In the genomic region with DNA sequence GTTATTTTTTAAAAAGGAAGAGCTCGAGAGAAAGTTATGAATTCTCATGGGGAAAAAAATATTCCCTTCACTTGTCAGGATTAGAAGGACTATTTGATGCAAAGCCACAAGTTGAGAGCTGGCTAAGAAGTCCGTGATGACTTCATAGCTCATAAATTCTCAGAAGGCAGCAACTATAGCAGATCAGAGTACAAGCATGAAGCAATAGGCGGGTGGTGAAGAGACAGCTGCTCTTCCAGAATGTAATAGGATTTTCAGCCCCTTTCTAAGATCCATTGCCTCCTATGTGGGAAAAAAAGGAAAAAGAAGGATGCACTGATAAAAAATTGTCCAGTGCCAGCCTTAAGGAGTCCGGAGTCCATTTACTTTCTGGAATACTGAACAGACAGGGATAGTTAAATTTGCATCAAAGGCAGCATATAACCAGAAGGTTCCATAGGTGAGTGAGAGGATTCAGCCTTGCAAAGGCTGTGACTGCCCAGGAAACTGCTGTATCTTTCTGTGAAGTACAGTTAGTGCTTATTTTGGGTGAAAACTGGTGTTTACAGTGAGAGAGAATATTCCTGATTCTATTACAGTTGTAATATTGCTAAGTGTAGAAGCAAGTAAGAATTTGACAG, we compare ENCODE assay signal across 10 cellular contexts.
DNase-seq lines count a peak whose midpoint lies in the region; ATAC-seq and TF ChIP-seq lines count a peak whose summit lies in the region.
"Had no signal": no experiment of that assay in that cellular context is flagged by ENCODE, and none has a peak within 500 bp of the region (broad histone marks: within the 10 kb centered on the region; RNA-seq: fewer than 3 reads in every experiment).

No MANE protein-coding gene starts in this region.

- RAD21 ChIA-PET in HCT116 (lab: Charles Lee; ENCODE audit: low non-redundant PET in 1 of 2, low total read pairs in 2 of 2, uncharacterized antibody in 2 of 2, unreplicated experiment in 2 of 2): no interaction called here

- H3K9ac ChIP-seq in HCT116 (ENCODE audit: low read length) (peak overlapping the region; percentile 55), adipocyte (ENCODE audit: low read length) (no peak overlapping the region)

- H3K4me3 Mint-ChIP-seq in stimulated activated memory B cell treated with anti-CD40 and anti-IgM and Interleukin-4, amounts not matched to agents 10 μg/mL and 1 μg/mL and 100 μg/mL, for 72 hours: no peak overlapping the region
- no peak overlapping the region for H3K4me3 Mint-ChIP-seq in activated CD4-positive, alpha-beta memory T cell treated with anti-CD3 and anti-CD28 coated beads for 36 hours
- H3K4me3 Mint-ChIP-seq in effector memory CD8-positive, alpha-beta T cell: no peak overlapping the region

- no peaks in the 10 kb centered on the region for H3K27me3 Mint-ChIP-seq in stimulated activated memory B cell treated with anti-CD40 and anti-IgM and Interleukin-4, amounts not matched to agents 10 μg/mL and 1 μg/mL and 100 μg/mL, for 72 hours
- H3K27me3 Mint-ChIP-seq in activated CD4-positive, alpha-beta memory T cell treated with anti-CD3 and anti-CD28 coated beads for 36 hours: no peaks in the 10 kb centered on the region
- no peaks in the 10 kb centered on the region for H3K27me3 Mint-ChIP-seq in effector memory CD8-positive, alpha-beta T cell

- in situ Hi-C loops in GM13977 (cut with MboI; ENCODE audit: low pct_unique_long_range_greater_than_20kb, low sequenced_read_pairs, unreplicated experiment): no loop called here

- intact Hi-C loops in HCT116 (cut with micrococcal nuclease): loop anchor here (2.0 kb wide), 1 partner anchor 930 kb away; the partner anchor contains the start of gene ALCAM
- intact Hi-C loops in activated CD4-positive, alpha-beta memory T cell treated with anti-CD3 and anti-CD28 coated beads for 36 hours (cut with micrococcal nuclease): no loop called here

- H3K79me2 ChIP-seq in HCT116 (ENCODE audit: insufficient read depth, low read length) (peaks cover 84% of the 10 kb centered on the region), hepatocyte (no peaks in the 10 kb centered on the region)

- no peaks in the 10 kb centered on the region for H3K9me3 Mint-ChIP-seq in stimulated activated memory B cell treated with anti-CD40 and anti-IgM and Interleukin-4, amounts not matched to agents 10 μg/mL and 1 μg/mL and 100 μg/mL, for 72 hours
- H3K9me3 Mint-ChIP-seq in activated CD4-positive, alpha-beta memory T cell treated with anti-CD3 and anti-CD28 coated beads for 36 hours: no peaks in the 10 kb centered on the region
- peaks cover 0 to 2% of the 10 kb centered on the region in 2 donors for H3K9me3 Mint-ChIP-seq in effector memory CD8-positive, alpha-beta T cell

- H3K4me2 ChIP-seq in HCT116 (ENCODE audit: low read length): peak overlapping the region; percentile 70
- H3K4me2 ChIP-seq in hepatocyte: peak overlapping the region; percentile 26

- peaks cover 46 to 72% of the 10 kb centered on the region in 2 experiments for H3K4me1 ChIP-seq in HCT116 (ENCODE audit: control insufficient read depth in 1 of 2, insufficient read depth in 2 of 2, low read length in 2 of 2)
- H3K4me1 ChIP-seq in adipocyte (ENCODE audit: control insufficient read depth, insufficient read depth, low read length): peaks cover 12% of the 10 kb centered on the region
- H3K4me1 ChIP-seq in hepatocyte (ENCODE audit: insufficient read depth): no peaks in the 10 kb centered on the region
- H3K4me1 ChIP-seq: upper lobe of right lung had no signal

- TF ChIP-seq RAD21 in HCT116 (IDR thresholded peaks at IDR 0.05; ENCODE audit: low read depth): 0 out of 2 replicates have a peak, but pooled peaks have one; percentile 6

- peak; percentile 38 for DNase-seq in HCT116 (ENCODE audit: low read depth, low spot score)
- peak; percentile 92 for DNase-seq in adipocyte (ENCODE audit: low read depth)
- DNase-seq in hepatocyte (ENCODE audit: low spot score): peak; percentile 45
- DNase-seq in activated CD4-positive, alpha-beta memory T cell treated with anti-CD3 and anti-CD28 coated beads for 36 hours: no peak
- no peak for DNase-seq in effector memory CD8-positive, alpha-beta T cell
- no peak for DNase-seq in GM13977 (ENCODE audit: low spot score)
- DNase-seq: activated CD4-positive, alpha-beta T cell treated with anti-CD3 and anti-CD28 coated beads for 4 hours; upper lobe of right lung had no signal

- ATAC-seq in HCT116: peak; percentile 82
- ATAC-seq in stimulated activated memory B cell treated with anti-CD40 and anti-IgM and Interleukin-4, amounts not matched to agents 10 μg/mL and 1 μg/mL and 100 μg/mL, for 72 hours: no peak
- ATAC-seq in effector memory CD8-positive, alpha-beta T cell (replicated peaks): no peak
- ATAC-seq in HG02610 (IDR thresholded peaks at IDR 0.05; ENCODE audit: unreplicated experiment): no peak
- ATAC-seq: upper lobe of right lung had no signal

- TF ChIP-seq POLR2A in HCT116 (IDR thresholded peaks at IDR 0.05; ENCODE audit: borderline replicate concordance, extremely low read depth, insufficient read depth, insufficient read length): no peak

- H2AFZ ChIP-seq in HCT116 (ENCODE audit: low read depth, low read length, poor library complexity, severe bottlenecking): no peak overlapping the region
- H2AFZ ChIP-seq in hepatocyte: no peak overlapping the region

- H3K27me3 ChIP-seq in HCT116 (ENCODE audit: insufficient read depth, low read length): no peaks in the 10 kb centered on the region
- H3K27me3 ChIP-seq in adipocyte (replicated peaks; ENCODE audit: control insufficient read depth, insufficient read depth, low read length): no peaks in the 10 kb centered on the region
- no peaks in the 10 kb centered on the region for H3K27me3 ChIP-seq in hepatocyte
- H3K27me3 ChIP-seq: upper lobe of right lung had no signal

- H3K27ac ChIP-seq in HCT116 (ENCODE audit: low read depth, low read length) (peak overlapping the region; percentile 61), hepatocyte (peak overlapping the region; percentile 5)
- H3K27ac ChIP-seq: upper lobe of right lung had no signal

- H3K4me3 ChIP-seq in HCT116 (replicated peaks in 1 of 2; ENCODE audit: low read depth in 1 of 2, low read length in 2 of 2): peak overlapping the region in 1 of 2 experiments; percentile 26; a peak in 2 of 4 replicates
- peak overlapping the region; percentile 64 for H3K4me3 ChIP-seq in adipocyte (ENCODE audit: low read length)
- no peak overlapping the region for H3K4me3 ChIP-seq in hepatocyte
- H3K4me3 ChIP-seq: upper lobe of right lung had no signal

- H3K9me3 ChIP-seq in HCT116 (ENCODE audit: control insufficient read depth in 1 of 2, insufficient read depth in 1 of 2, low read depth in 1 of 2, low read length in 2 of 2): no peaks in the 10 kb centered on the region
- H3K9me3 ChIP-seq in adipocyte (ENCODE audit: control insufficient read depth, low read length): peaks cover 3% of the 10 kb centered on the region
- no peaks in the 10 kb centered on the region for H3K9me3 ChIP-seq in hepatocyte (ENCODE audit: low read depth)
- H3K9me3 ChIP-seq: upper lobe of right lung had no signal

- H4K20me1 ChIP-seq in HCT116 (ENCODE audit: insufficient read depth) (no peaks in the 10 kb centered on the region; the same call in 1 of the 2 replicates), hepatocyte (ENCODE audit: insufficient read depth, poor library complexity, severe bottlenecking) (no peaks in the 10 kb centered on the region)

- TF ChIP-seq CTCF in HCT116 (IDR thresholded peaks at IDR 0.05 in 2 of 3, conservative IDR thresholded peaks at IDR 0.05 in 1 of 3; ENCODE audit: borderline replicate concordance in 1 of 3, insufficient read depth in 1 of 3, low read depth in 2 of 3, low read length in 2 of 3) (no peak), hepatocyte (IDR thresholded peaks at IDR 0.05; ENCODE audit: poor library complexity) (no peak), GM13977 (IDR thresholded peaks at IDR 0.05; ENCODE audit: extremely low read depth, insufficient read depth, missing control alignments) (no peak)

- 39% methylated on average over 4 of the region's 4 CpGs for WGBS in hepatocyte (ENCODE audit: low lambda C conversion rate, missing lambda C conversion rate)

- POLR2A ChIA-PET in HCT116 (lab: Charles Lee): interaction anchor here (1.1 to 1.3 kb wide), 2 partner anchors 9 to 931 kb away, joined by 4 to 6 read pairs; no protein-coding TSS in a partner anchor
- POLR2A ChIA-PET in activated CD4-positive, alpha-beta memory T cell treated with anti-CD3 and anti-CD28 coated beads for 36 hours (lab: Charles Lee): no interaction called here

- BruUV-seq in HCT116 (replicated peaks; lab: Mats Ljungman, UMichigan): no TSS peak

- peaks cover 26% of the 10 kb centered on the region for H3K4me1 Mint-ChIP-seq in stimulated activated memory B cell treated with anti-CD40 and anti-IgM and Interleukin-4, amounts not matched to agents 10 μg/mL and 1 μg/mL and 100 μg/mL, for 72 hours
- H3K4me1 Mint-ChIP-seq in activated CD4-positive, alpha-beta memory T cell treated with anti-CD3 and anti-CD28 coated beads for 36 hours (ENCODE audit: low read depth): no peaks in the 10 kb centered on the region
- no peaks in the 10 kb centered on the region for H3K4me1 Mint-ChIP-seq in effector memory CD8-positive, alpha-beta T cell (ENCODE audit: low read depth in 2 of 2)

- H3K9me2 ChIP-seq in HCT116 (ENCODE audit: insufficient read depth) (no peaks in the 10 kb centered on the region), hepatocyte (replicated peaks; ENCODE audit: insufficient read depth) (no peaks in the 10 kb centered on the region)

- H3K36me3 ChIP-seq in HCT116 (ENCODE audit: control insufficient read depth in 1 of 2, insufficient read depth in 2 of 2, low read length in 2 of 2) (peaks cover 0 to 23% of the 10 kb centered on the region in 2 experiments; a peak in 1 of 4 replicates), adipocyte (ENCODE audit: control insufficient read depth, insufficient read depth, low read length, severe bottlenecking) (no peaks in the 10 kb centered on the region), hepatocyte (replicated peaks; ENCODE audit: insufficient read depth, low read depth) (no peaks in the 10 kb centered on the region)
- H3K36me3 ChIP-seq: upper lobe of right lung had no signal

- H3K36me3 Mint-ChIP-seq in stimulated activated memory B cell treated with anti-CD40 and anti-IgM and Interleukin-4, amounts not matched to agents 10 μg/mL and 1 μg/mL and 100 μg/mL, for 72 hours: peaks cover 11% of the 10 kb centered on the region
- H3K36me3 Mint-ChIP-seq in activated CD4-positive, alpha-beta memory T cell treated with anti-CD3 and anti-CD28 coated beads for 36 hours: no peaks in the 10 kb centered on the region
- no peaks in the 10 kb centered on the region for H3K36me3 Mint-ChIP-seq in effector memory CD8-positive, alpha-beta T cell (ENCODE audit: insufficient read depth)

- CTCF ChIA-PET in HCT116 (lab: Charles Lee): interaction anchor here (1.5 kb wide), 1 partner anchor 23 kb away, joined by 3 read pairs; no protein-coding TSS in a partner anchor
- CTCF ChIA-PET in activated CD4-positive, alpha-beta memory T cell treated with anti-CD3 and anti-CD28 coated beads for 36 hours (lab: Charles Lee): no interaction called here

- peak overlapping the region; percentile 9 for H3K27ac Mint-ChIP-seq in stimulated activated memory B cell treated with anti-CD40 and anti-IgM and Interleukin-4, amounts not matched to agents 10 μg/mL and 1 μg/mL and 100 μg/mL, for 72 hours
- no peak overlapping the region for H3K27ac Mint-ChIP-seq in activated CD4-positive, alpha-beta memory T cell treated with anti-CD3 and anti-CD28 coated beads for 36 hours
- no peak overlapping the region for H3K27ac Mint-ChIP-seq in effector memory CD8-positive, alpha-beta T cell

TF ChIP-seq in HCT116, 20 proteins besides CTCF, POLR2A, EP300 and RAD21 (continues in another document):
- no peak for TF ChIP-seq EZH2 (IDR thresholded peaks at IDR 0.05)

Comparison
In these comparisons a context has a peak if more than half of its experiments do, and no peak if none do; other contexts are left out.
1. DNase-seq: peak in HCT116 (single experiment), adipocyte (single experiment) and hepatocyte (single experiment); none in activated CD4-positive, alpha-beta memory T cell treated with anti-CD3 and anti-CD28 coated beads for 36 hours (single experiment), effector memory CD8-positive, alpha-beta T cell (0 of 3) and GM13977 (single experiment).